In the genomic region with DNA sequence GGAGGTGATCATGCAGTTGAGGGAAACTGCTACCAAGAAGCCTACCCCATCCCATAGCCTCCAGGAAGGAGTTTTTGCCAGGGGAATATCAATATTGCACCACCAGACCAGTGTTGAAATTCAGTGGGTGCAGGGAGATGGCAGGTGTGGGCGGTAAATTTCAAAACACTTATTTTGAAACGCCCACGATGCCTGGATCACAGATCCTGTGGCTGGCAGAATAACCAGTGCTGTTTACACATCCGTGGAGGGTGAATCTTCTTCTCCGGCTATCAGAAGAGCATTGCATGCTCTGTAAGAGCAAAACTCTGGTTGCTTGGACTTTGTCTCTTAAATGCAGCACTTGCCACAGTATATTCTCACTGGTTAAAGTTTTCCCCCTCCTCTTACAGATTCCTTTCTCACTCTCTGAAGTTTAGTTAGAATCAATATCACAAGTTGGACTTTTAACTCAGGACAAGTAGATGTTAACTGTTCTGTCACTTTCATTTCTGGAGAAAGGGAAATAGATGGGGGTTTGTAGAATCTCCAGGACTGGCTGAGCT, we compare ENCODE assay signal across 14 cellular contexts.
DNase-seq lines count a peak whose midpoint lies in the region; ATAC-seq, FAIRE-seq and TF ChIP-seq lines count a peak whose summit lies in the region.
"Had no signal": no experiment of that assay in that cellular context is flagged by ENCODE, and none has a peak within 500 bp of the region (broad histone marks: within the 10 kb centered on the region; RNA-seq: fewer than 3 reads in every experiment).

No MANE protein-coding gene starts in this region.

- H3K4me3 ChIP-seq in fibroblast of pulmonary artery (replicated peaks; ENCODE audit: low read depth, low read length) (no peak overlapping the region), transverse colon (no peak overlapping the region)

- in situ Hi-C loops in transverse colon (cut with MboI; ENCODE audit: low pct_ligation_motif_present in 1 of 4, low pct_unique_long_range_greater_than_20kb in 1 of 4, low sequenced_read_pairs in 3 of 4), result no loop called here

- TF ChIP-seq POLR2A in transverse colon (IDR thresholded peaks at IDR 0.05), result no peak
- no peak for TF ChIP-seq POLR2A in H54 (IDR thresholded peaks at IDR 0.05; ENCODE audit: low read depth, low read length)

- POLR2A ChIA-PET in RWPE1 (lab: Yijun Ruan, JAX; ENCODE audit: low non-redundant PET), result no interaction called here

- FAIRE-seq in H54 (lab: Jason Lieb, UNC), result no peak

- no peak for ATAC-seq in HG03378 (IDR thresholded peaks at IDR 0.05; ENCODE audit: unreplicated experiment)
- ATAC-seq: sciatic nerve had no signal

- TF ChIP-seq EP300 in transverse colon (IDR thresholded peaks at IDR 0.05; ENCODE audit: low read depth), result no peak

- H3K36me3 ChIP-seq in transverse colon, result no peaks in the 10 kb centered on the region
- H3K36me3 ChIP-seq: BE2C had no signal

- H3K27me3 ChIP-seq in transverse colon, result no peaks in the 10 kb centered on the region
- H3K27me3 ChIP-seq: BE2C had no signal

- intact Hi-C loops in transverse colon (cut with DNase I; ENCODE audit: low total_unique reads), result no loop called here

- H3K9me3 ChIP-seq in transverse colon, result no peaks in the 10 kb centered on the region
- H3K9me3 ChIP-seq: BE2C had no signal

- WGBS in transverse colon (ENCODE audit: low coverage in 1 of 2), 2 donors, result 40 to 67% methylated on average over 2 to 5 of the region's 5 CpGs

- peak; percentile 6 for DNase-seq in activated naive CD4-positive, alpha-beta T cell treated with Interleukin-2 at 50 U/mL for 16 hours
- DNase-seq in activated naive CD4-positive, alpha-beta T cell treated with anti-CD3 and anti-CD28 coated beads, Interleukin-2, amount 50 U/mL, for 16 hours, result no peak
- DNase-seq in RWPE1 (ENCODE audit: low spot score), result peak; percentile 25
- DNase-seq in fibroblast of pulmonary artery (ENCODE audit: low read depth), result peak; percentile 61
- DNase-seq in stimulated activated CD8-positive, alpha-beta memory T cell treated with anti-CD3 and anti-CD28 coated beads, Interleukin-4, amount 100 ng/mL, for 48 hours, result peak; percentile 47
- DNase-seq in transverse colon, result no peak
- DNase-seq in H54 (ENCODE audit: insufficient read length, low spot score), result no peak
- DNase-seq: activated T-cell treated with anti-CD3 and anti-CD28 coated beads, Interleukin-2, amount 50 U/mL, for 24 hours; BE2C; caudate nucleus; mesendoderm; NCI-H524 had no signal

- TF ChIP-seq CTCF in RWPE1 (conservative IDR thresholded peaks at IDR 0.05; ENCODE audit: low read depth), result no peak
- no peak for TF ChIP-seq CTCF in fibroblast of pulmonary artery (IDR thresholded peaks at IDR 0.05; ENCODE audit: low read length, missing control alignments)
- TF ChIP-seq CTCF in transverse colon (IDR thresholded peaks at IDR 0.05), result no peak

- H3K27ac ChIP-seq in RWPE1 (no peak overlapping the region), transverse colon (no peak overlapping the region)

- CTCF ChIA-PET in RWPE1 (lab: Yijun Ruan, JAX), result no interaction called here

- peaks cover 0 to 6% (median 0%) of the 10 kb centered on the region in 4 donors for H3K4me1 ChIP-seq in transverse colon
- H3K4me1 ChIP-seq: BE2C had no signal

Comparison
In these comparisons a context has a peak if more than half of its experiments do, and no peak if none do; other contexts are left out.
1. DNase-seq: peak in activated naive CD4-positive, alpha-beta T cell treated with Interleukin-2 at 50 U/mL for 16 hours (single experiment), RWPE1 (single experiment), fibroblast of pulmonary artery (single experiment) and stimulated activated CD8-positive, alpha-beta memory T cell treated with anti-CD3 and anti-CD28 coated beads, Interleukin-4, amount 100 ng/mL, for 48 hours (single experiment); none in activated naive CD4-positive, alpha-beta T cell treated with anti-CD3 and anti-CD28 coated beads, Interleukin-2, amount 50 U/mL, for 16 hours (single experiment), transverse colon (single experiment) and H54 (single experiment).